Comparison of ENCODE assay signal across 13 cellular contexts in the genomic region with DNA sequence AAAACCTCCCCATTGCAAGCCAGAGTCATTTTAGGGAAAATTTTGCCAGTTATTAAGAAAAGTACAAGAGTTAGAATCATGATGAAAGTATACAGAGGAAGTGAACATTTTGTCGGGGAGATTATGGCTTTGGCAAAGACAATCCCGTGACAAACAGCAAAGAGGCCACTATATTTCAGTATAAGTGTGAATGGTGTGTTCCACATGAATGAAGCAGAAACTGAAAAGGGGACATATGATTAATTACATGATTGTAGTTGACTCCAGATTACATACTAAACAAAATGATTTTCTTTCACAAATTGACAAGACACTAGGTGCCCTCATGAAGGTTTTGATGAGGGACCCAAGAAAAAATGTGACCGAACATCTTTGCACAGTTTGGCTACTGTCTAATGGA. TPM values are rescaled to one million over a fixed set of nuclear protein-coding genes. Genes with fewer than 3 reads are reported as not detected.
DNase-seq lines count a peak whose midpoint lies in the region; ATAC-seq, FAIRE-seq and TF ChIP-seq lines count a peak whose summit lies in the region.
"Had no signal": no experiment of that assay in that cellular context is flagged by ENCODE, and none has a peak within 500 bp of the region (broad histone marks: within the 10 kb centered on the region; RNA-seq: fewer than 3 reads in every experiment).

No MANE protein-coding gene starts in this region.

- H3K36me3 Mint-ChIP-seq in Calu3 (ENCODE audit: insufficient read depth, unreplicated experiment): no peaks in the 10 kb centered on the region

- H3K27ac Mint-ChIP-seq in Calu3 (ENCODE audit: unreplicated experiment): no peak overlapping the region

- DNase-seq in OCI-M2 (lab: John Stamatoyannopoulos, UW; ENCODE audit: unreplicated experiment) (no peak), Calu3 (no peak), frontal cortex (ENCODE audit: low spot score in 2 of 2) (no peak)
- DNase-seq: IMR-90; NCI-H2171 treated with DMSO at 0.1 percent for 48 hours; RPMI8226; stimulated activated CD4-positive, alpha-beta T cell treated with anti-CD3 and anti-CD28 coated beads, Interleukin-15, amount 100 ng/mL, for 24 hours had no signal

- no peaks in the 10 kb centered on the region for H3K4me1 Mint-ChIP-seq in Calu3 (ENCODE audit: low read depth, unreplicated experiment)

- peaks cover 8% of the 10 kb centered on the region for H3K9me3 Mint-ChIP-seq in Calu3 (ENCODE audit: low read depth, unreplicated experiment)
- H3K9me3 Mint-ChIP-seq: neural crest cell had no signal

- no peak for TF ChIP-seq CTCF in Calu3 (IDR thresholded peaks at IDR 0.05; ENCODE audit: unreplicated experiment)

- intact Hi-C loops in Calu3 (cut with micrococcal nuclease; ENCODE audit: unreplicated experiment): no loop called here

- peak; percentile 74 for ATAC-seq in GM18502 (IDR thresholded peaks at IDR 0.05; ENCODE audit: poor library complexity, unreplicated experiment)
- peak; percentile 37 for ATAC-seq in GM19372 (IDR thresholded peaks at IDR 0.05; ENCODE audit: low read depth, unreplicated experiment)
- ATAC-seq in HG02852 (IDR thresholded peaks at IDR 0.05; ENCODE audit: unreplicated experiment): peak; percentile 74
- ATAC-seq in HG03575 (IDR thresholded peaks at IDR 0.05; ENCODE audit: extremely low read depth, insufficient number of reproducible peaks, low FRiP score, unreplicated experiment): peak; percentile 78
- no peak for ATAC-seq in SK-N-SH treated with all-trans-retinoic acid at 6 μM for 48 hours

- H3K27me3 Mint-ChIP-seq in Calu3 (ENCODE audit: unreplicated experiment): no peaks in the 10 kb centered on the region

- CTCF ChIA-PET in Calu3 (lab: Charles Lee): no interaction called here

- FAIRE-seq in frontal cortex (lab: Jason Lieb, UNC): no peak

- no TSS peak for BruUV-seq in Calu3 (replicated peaks; lab: Mats Ljungman, UMichigan)

- H3K4me3 Mint-ChIP-seq in Calu3 (ENCODE audit: low read depth, unreplicated experiment): no peak overlapping the region
- H3K4me3 Mint-ChIP-seq: neural crest cell had no signal

TF ChIP-seq in SK-N-SH treated with all-trans-retinoic acid at 6 μM for 48 hours, 23 proteins besides CTCF, POLR2A, EP300 and RAD21:
- TF ChIP-seq, protein P1, sequence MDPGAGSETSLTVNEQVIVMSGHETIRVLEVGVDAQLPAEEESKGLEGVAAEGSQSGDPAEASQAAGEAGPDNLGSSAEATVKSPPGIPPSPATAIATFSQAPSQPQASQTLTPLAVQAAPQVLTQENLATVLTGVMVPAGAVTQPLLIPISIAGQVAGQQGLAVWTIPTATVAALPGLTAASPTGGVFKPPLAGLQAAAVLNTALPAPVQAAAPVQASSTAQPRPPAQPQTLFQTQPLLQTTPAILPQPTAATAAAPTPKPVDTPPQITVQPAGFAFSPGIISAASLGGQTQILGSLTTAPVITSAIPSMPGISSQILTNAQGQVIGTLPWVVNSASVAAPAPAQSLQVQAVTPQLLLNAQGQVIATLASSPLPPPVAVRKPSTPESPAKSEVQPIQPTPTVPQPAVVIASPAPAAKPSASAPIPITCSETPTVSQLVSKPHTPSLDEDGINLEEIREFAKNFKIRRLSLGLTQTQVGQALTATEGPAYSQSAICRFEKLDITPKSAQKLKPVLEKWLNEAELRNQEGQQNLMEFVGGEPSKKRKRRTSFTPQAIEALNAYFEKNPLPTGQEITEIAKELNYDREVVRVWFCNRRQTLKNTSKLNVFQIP (CRISPR knock-in tag; IDR thresholded peaks at IDR 0.05; ENCODE audit: borderline replicate concordance, low read depth): no peak
- TF ChIP-seq ESRRG (CRISPR knock-in tag; IDR thresholded peaks at IDR 0.05): no peak
- no peak for TF ChIP-seq GLIS3 (CRISPR knock-in tag; IDR thresholded peaks at IDR 0.05)
- TF ChIP-seq SNAI2 (CRISPR knock-in tag; IDR thresholded peaks at IDR 0.05): no peak
- no peak for TF ChIP-seq ZNF565 (CRISPR knock-in tag; conservative IDR thresholded peaks at IDR 0.05; ENCODE audit: low read depth)
- TF ChIP-seq RARB (CRISPR knock-in tag; IDR thresholded peaks at IDR 0.05): no peak
- TF ChIP-seq, protein P2, sequence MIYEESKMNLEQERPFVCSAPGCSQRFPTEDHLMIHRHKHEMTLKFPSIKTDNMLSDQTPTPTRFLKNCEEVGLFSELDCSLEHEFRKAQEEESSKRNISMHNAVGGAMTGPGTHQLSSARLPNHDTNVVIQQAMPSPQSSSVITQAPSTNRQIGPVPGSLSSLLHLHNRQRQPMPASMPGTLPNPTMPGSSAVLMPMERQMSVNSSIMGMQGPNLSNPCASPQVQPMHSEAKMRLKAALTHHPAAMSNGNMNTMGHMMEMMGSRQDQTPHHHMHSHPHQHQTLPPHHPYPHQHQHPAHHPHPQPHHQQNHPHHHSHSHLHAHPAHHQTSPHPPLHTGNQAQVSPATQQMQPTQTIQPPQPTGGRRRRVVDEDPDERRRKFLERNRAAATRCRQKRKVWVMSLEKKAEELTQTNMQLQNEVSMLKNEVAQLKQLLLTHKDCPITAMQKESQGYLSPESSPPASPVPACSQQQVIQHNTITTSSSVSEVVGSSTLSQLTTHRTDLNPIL (CRISPR knock-in tag; IDR thresholded peaks at IDR 0.05; ENCODE audit: low read depth): no peak

RNA-seq across cellular contexts. Expression of a gene that starts 42.0 kb away (rescaled TPM):
- total RNA-seq in Calu3 (2022): 10.9 and 13.0 TPM in 2 replicates
- total RNA-seq in frontal cortex: 0.82 TPM
- total RNA-seq: neural crest cell had no signal

RNA-seq across cellular contexts. Expression of a gene that starts 47.8 kb away (rescaled TPM):
- total RNA-seq in Calu3 (2022) (56.7 and 107 TPM in 2 replicates), frontal cortex (0.82 TPM)

RNA-seq across cellular contexts. Expression of a gene that starts 59.4 kb away (rescaled TPM):
- total RNA-seq in Calu3 (2022) (35.4 and 55.2 TPM in 2 replicates), frontal cortex (1.2 TPM)

Comparison
In these comparisons a context has a peak if more than half of its experiments do, and no peak if none do; other contexts are left out.
1. RNA of a gene that starts 47.8 kb away (total RNA-seq): 56.7 to 107 TPM in Calu3; 0.82 TPM in frontal cortex (single experiment); every median in the first group is over 10 times any median in the second.
2. RNA of a gene that starts 59.4 kb away (total RNA-seq): 35.4 to 55.2 TPM in Calu3; 1.2 TPM in frontal cortex (single experiment); every median in the first group is over 10 times any median in the second.